ENCODE assay signal across 9 cellular contexts in genomic region chr9:33140406-33141360, GRCh38. TPM values are rescaled to one million over a fixed set of nuclear protein-coding genes. Genes with fewer than 3 reads are reported as not detected.
DNase-seq lines count a peak whose midpoint lies in the region; ATAC-seq, FAIRE-seq and TF ChIP-seq lines count a peak whose summit lies in the region.
"Had no signal": no experiment of that assay in that cellular context is flagged by ENCODE, and none has a peak within 500 bp of the region (broad histone marks: within the 10 kb centered on the region; RNA-seq: fewer than 3 reads in every experiment).

No MANE protein-coding gene starts in this region.

- no peaks in the 10 kb centered on the region for H3K9me3 Mint-ChIP-seq in activated T-cell treated with anti-CD3 and anti-CD28 coated beads, Interleukin-2, amount 50 U/mL, for 24 hours
- H3K9me3 Mint-ChIP-seq in activated CD4-positive, alpha-beta memory T cell treated with anti-CD3 and anti-CD28 coated beads, Interleukin-2, amount 10 ng/mL, durations not matched to agents 7 days and 5 days = no peaks in the 10 kb centered on the region

- no peak for TF ChIP-seq POLR2A in right lobe of liver (IDR thresholded peaks at IDR 0.05)
- TF ChIP-seq POLR2A in tibial nerve (IDR thresholded peaks at IDR 0.05) = no peak

- H3K4me1 Mint-ChIP-seq in activated T-cell treated with anti-CD3 and anti-CD28 coated beads, Interleukin-2, amount 50 U/mL, for 24 hours (ENCODE audit: low read depth) = peaks cover 94% of the 10 kb centered on the region
- peaks cover 90% of the 10 kb centered on the region for H3K4me1 Mint-ChIP-seq in activated CD4-positive, alpha-beta memory T cell treated with anti-CD3 and anti-CD28 coated beads, Interleukin-2, amount 10 ng/mL, durations not matched to agents 7 days and 5 days

- H3K36me3 ChIP-seq in right lobe of liver = no peaks in the 10 kb centered on the region
- no peaks in the 10 kb centered on the region for H3K36me3 ChIP-seq in tibial nerve

- CTCF ChIA-PET in activated CD4-positive, alpha-beta memory T cell treated with anti-CD3 and anti-CD28 coated beads, Interleukin-2, amount 10 ng/mL, durations not matched to agents 7 days and 5 days (lab: Charles Lee) = interaction anchor here (0.6 to 4.9 kb wide), 5 partner anchors 10 to 27 kb away, joined by 3 to 13 read pairs (median 4); partner anchors contain the start of gene B4GALT1

- H3K27me3 Mint-ChIP-seq in activated T-cell treated with anti-CD3 and anti-CD28 coated beads, Interleukin-2, amount 50 U/mL, for 24 hours = no peaks in the 10 kb centered on the region
- no peaks in the 10 kb centered on the region for H3K27me3 Mint-ChIP-seq in activated CD4-positive, alpha-beta memory T cell treated with anti-CD3 and anti-CD28 coated beads, Interleukin-2, amount 10 ng/mL, durations not matched to agents 7 days and 5 days

- H3K27ac Mint-ChIP-seq in activated T-cell treated with anti-CD3 and anti-CD28 coated beads, Interleukin-2, amount 50 U/mL, for 24 hours = peak overlapping the region; percentile 85
- peak overlapping the region; percentile 70 for H3K27ac Mint-ChIP-seq in activated CD4-positive, alpha-beta memory T cell treated with anti-CD3 and anti-CD28 coated beads, Interleukin-2, amount 10 ng/mL, durations not matched to agents 7 days and 5 days

- H3K4me3 Mint-ChIP-seq in activated T-cell treated with anti-CD3 and anti-CD28 coated beads, Interleukin-2, amount 50 U/mL, for 24 hours = no peak overlapping the region
- H3K4me3 Mint-ChIP-seq in activated CD4-positive, alpha-beta memory T cell treated with anti-CD3 and anti-CD28 coated beads, Interleukin-2, amount 10 ng/mL, durations not matched to agents 7 days and 5 days = peak overlapping the region; percentile 9

- peak in 1 of 4 donors; percentile 2 for ATAC-seq in right lobe of liver

- no peak for TF ChIP-seq EP300 in tibial nerve (IDR thresholded peaks at IDR 0.05)

- no peak for DNase-seq in activated T-cell treated with anti-CD3 and anti-CD28 coated beads, Interleukin-2, amount 50 U/mL, for 24 hours
- DNase-seq in activated T-cell treated with anti-CD3 and anti-CD28 coated beads for 4 hours = no peak
- DNase-seq in activated CD4-positive, alpha-beta memory T cell treated with anti-CD3 and anti-CD28 coated beads, Interleukin-2, amount 10 ng/mL, durations not matched to agents 7 days and 5 days = no peak
- peak in 1 of 3 donors; percentile 40 for DNase-seq in right lobe of liver
- no peak for DNase-seq in tibial nerve (ENCODE audit: low spot score in 2 of 2)
- no peak for DNase-seq in NCI-H187 treated with DMSO at 0.1 percent for 48 hours (lab: John Stamatoyannopoulos, UW)
- no peak for DNase-seq in D721Med (ENCODE audit: insufficient read length, low spot score)
- no peak for DNase-seq in NCI-H524 treated with DMSO at 0.1 percent for 48 hours (lab: John Stamatoyannopoulos, UW)
- DNase-seq: NCI-H2029 had no signal

- no peaks in the 10 kb centered on the region for H3K27me3 ChIP-seq in right lobe of liver
- H3K27me3 ChIP-seq in tibial nerve = no peaks in the 10 kb centered on the region

- H3K4me3 ChIP-seq in right lobe of liver = no peak overlapping the region
- no peak overlapping the region for H3K4me3 ChIP-seq in tibial nerve

- 53% methylated on average over 4 of the region's 9 CpGs for WGBS in right lobe of liver (ENCODE audit: insufficient coverage, low coverage, low lambda C conversion rate, missing lambda C conversion rate)
- WGBS in tibial nerve, 2 donors = 67 to 78% methylated on average over 9 of the region's 9 CpGs

- peaks cover 0 to 98% (median 57%) of the 10 kb centered on the region in 4 donors for H3K4me1 ChIP-seq in right lobe of liver
- peaks cover 0 to 99% (median 72%) of the 10 kb centered on the region in 4 donors for H3K4me1 ChIP-seq in tibial nerve

- FAIRE-seq in D721Med (lab: Jason Lieb, UNC) = no peak

- peak overlapping the region; percentile 55 to 91 (median 71) for H3K27ac ChIP-seq in right lobe of liver
- peak overlapping the region in 3 of 4 donors; percentile 51 to 67 (median 63) for H3K27ac ChIP-seq in tibial nerve

- POLR2A ChIA-PET in activated CD4-positive, alpha-beta memory T cell treated with anti-CD3 and anti-CD28 coated beads, Interleukin-2, amount 10 ng/mL, durations not matched to agents 7 days and 5 days (lab: Charles Lee) = interaction anchor here (0.9 to 7.9 kb wide), 3 partner anchors 22 to 116 kb away, joined by 3 to 115 read pairs (median 3); partner anchors contain the start of genes B4GALT1 and DNAJA1

- intact Hi-C loops in right lobe of liver (cut with DNase I) = no loop called here

- peaks cover 7% of the 10 kb centered on the region for H3K36me3 Mint-ChIP-seq in activated T-cell treated with anti-CD3 and anti-CD28 coated beads, Interleukin-2, amount 50 U/mL, for 24 hours (ENCODE audit: low read depth)
- H3K36me3 Mint-ChIP-seq in activated CD4-positive, alpha-beta memory T cell treated with anti-CD3 and anti-CD28 coated beads, Interleukin-2, amount 10 ng/mL, durations not matched to agents 7 days and 5 days (ENCODE audit: low read depth) = peaks cover 36% of the 10 kb centered on the region

- TF ChIP-seq CTCF in right lobe of liver (IDR thresholded peaks at IDR 0.05) = no peak
- TF ChIP-seq CTCF in tibial nerve (IDR thresholded peaks at IDR 0.05) = no peak
- no peak for TF ChIP-seq CTCF in D721Med (IDR thresholded peaks at IDR 0.05; ENCODE audit: insufficient read depth, missing control alignments)

- H3K9me3 ChIP-seq in right lobe of liver (no peaks in the 10 kb centered on the region), tibial nerve (no peaks in the 10 kb centered on the region)

RNA-seq across cellular contexts. Expression of gene B4GALT1, which starts 26.5 kb away (rescaled TPM):
- total RNA-seq in activated CD4-positive, alpha-beta memory T cell treated with anti-CD3 and anti-CD28 coated beads, Interleukin-2, amount 10 ng/mL, durations not matched to agents 7 days and 5 days = 10 to 100 TPM; 69.2 to 70.8 TPM
- total RNA-seq in right lobe of liver = 100 to 1,000 TPM in 1 of 6 experiments, 10 to 100 TPM in 5; 48.5 to 145 (median 79.5) TPM
- total RNA-seq in tibial nerve = 10 to 100 TPM; 51.6 to 74.4 (median 65.3) TPM
